ENCODE assay signal across 12 cellular contexts in the genomic region with DNA sequence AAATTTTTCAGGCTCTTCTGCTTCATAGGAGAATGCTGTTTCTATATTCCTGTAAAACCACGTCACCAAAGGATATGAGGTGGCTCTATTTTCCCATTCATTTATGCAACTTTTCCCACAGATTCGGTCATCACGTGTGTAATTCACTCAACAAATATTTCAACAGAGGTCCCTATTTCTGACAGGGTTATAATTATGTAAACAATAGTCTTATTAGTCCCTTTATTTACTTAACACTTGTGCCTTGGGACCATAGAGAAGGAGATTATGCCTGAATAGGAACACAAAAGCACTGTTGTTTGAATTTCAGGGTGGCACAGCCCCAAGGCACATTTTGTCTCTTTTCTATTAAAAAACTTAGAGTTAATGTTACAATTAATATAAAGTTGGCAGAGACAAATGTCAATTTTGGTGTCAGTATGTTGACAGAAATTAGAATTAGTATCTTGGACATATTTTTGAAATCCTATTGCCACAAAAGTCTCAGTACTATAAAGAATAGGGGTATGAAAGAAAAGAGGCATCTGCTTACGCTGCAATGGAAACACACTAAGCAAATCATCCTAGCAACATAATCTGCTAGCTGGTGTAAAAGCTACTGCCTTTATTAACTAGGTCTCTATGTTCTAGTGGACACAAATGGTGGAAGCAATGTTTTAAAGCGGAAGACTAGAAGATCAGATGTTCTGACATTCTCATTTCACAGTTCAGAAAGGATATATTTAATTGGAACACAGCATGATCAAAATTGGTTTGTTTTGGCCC.
DNase-seq lines count a peak whose midpoint lies in the region; ATAC-seq and TF ChIP-seq lines count a peak whose summit lies in the region.
"Had no signal": no experiment of that assay in that cellular context is flagged by ENCODE, and none has a peak within 500 bp of the region (broad histone marks: within the 10 kb centered on the region; RNA-seq: fewer than 3 reads in every experiment).

No MANE protein-coding gene starts in this region.

- TF ChIP-seq CTCF in fibroblast of mammary gland (conservative IDR thresholded peaks at IDR 0.05; ENCODE audit: control insufficient read depth, insufficient read depth, low read depth, low read length) = no peak

- H3K27ac ChIP-seq in temporal lobe (ENCODE audit: low read depth, low read length) = peak overlapping the region; percentile 85
- H3K27ac ChIP-seq: A549, sigmoid colon had no signal

- DNase-seq in NCI-H2196 (lab: John Stamatoyannopoulos, UW; ENCODE audit: unreplicated experiment) (peak; percentile 2), NCI-H2196 treated with DMSO at 0.1 percent for 48 hours (lab: John Stamatoyannopoulos, UW; ENCODE audit: unreplicated experiment) (no peak), NCI-H748 treated with DMSO at 0.1 percent for 48 hours (lab: John Stamatoyannopoulos, UW) (peak; percentile 95), fibroblast of mammary gland (ENCODE audit: low read depth) (peak; percentile 72), OCI-M1 (lab: John Stamatoyannopoulos, UW) (no peak), Right ventricle myocardium inferior (ENCODE audit: missing footprints) (no peak)
- DNase-seq: H9, NCI-H1694, sigmoid colon had no signal

- intact Hi-C loops in Right ventricle myocardium inferior (cut with DNase I) = loop anchor here (5.0 kb wide), 1 partner anchor 358 kb away; no protein-coding TSS in a partner anchor

- no peak overlapping the region for H3K4me3 ChIP-seq in fibroblast of mammary gland (ENCODE audit: control insufficient read depth, low read depth, low read length)
- H3K4me3 ChIP-seq: A549, sigmoid colon had no signal

- ATAC-seq in HG03520 (IDR thresholded peaks at IDR 0.05; ENCODE audit: unreplicated experiment) (no peak), Right ventricle myocardium inferior (no peak)
- ATAC-seq: A549 had no signal

Comparison
In these comparisons a context has a peak if more than half of its experiments do, and no peak if none do; other contexts are left out.
1. DNase-seq: peak in NCI-H2196 (single experiment), NCI-H748 treated with DMSO at 0.1 percent for 48 hours (single experiment) and fibroblast of mammary gland (single experiment); none in NCI-H2196 treated with DMSO at 0.1 percent for 48 hours (single experiment), OCI-M1 (single experiment) and Right ventricle myocardium inferior (single experiment).